In genomic region chr14:52002542-52002941, GRCh38 we compare ENCODE assay signal across 17 cellular contexts. TPM values are rescaled to one million over a fixed set of nuclear protein-coding genes. Genes with fewer than 3 reads are reported as not detected.
DNase-seq lines count a peak whose midpoint lies in the region; ATAC-seq and TF ChIP-seq lines count a peak whose summit lies in the region.
"Had no signal": no experiment of that assay in that cellular context is flagged by ENCODE, and none has a peak within 500 bp of the region (broad histone marks: within the 10 kb centered on the region; RNA-seq: fewer than 3 reads in every experiment).

No MANE protein-coding gene starts in this region.

- TF ChIP-seq CTCF in GM23338 (conservative IDR thresholded peaks at IDR 0.05; ENCODE audit: low read depth in 2 of 2) = no peak
- no peak for TF ChIP-seq CTCF in dorsolateral prefrontal cortex (IDR thresholded peaks at IDR 0.05 in 54 of 56, conservative IDR thresholded peaks at IDR 0.05 in 2 of 56; ENCODE audit: low read depth in 1 of 56, partially characterized antibody in 56 of 56)

- H3K9ac ChIP-seq in skeletal muscle satellite cell (ENCODE audit: low read depth, low read length) = peak overlapping the region; percentile 30

- H2AFZ ChIP-seq in GM23338 = no peak overlapping the region

- H3K9me2 ChIP-seq in GM23338 (ENCODE audit: insufficient read depth) = no peaks in the 10 kb centered on the region

- no peak overlapping the region for H3K4me2 ChIP-seq in GM23338
- no peak overlapping the region for H3K4me2 ChIP-seq in skeletal muscle satellite cell (ENCODE audit: low read length)

- no peaks in the 10 kb centered on the region for H3F3A ChIP-seq in GM23338 (replicated peaks; ENCODE audit: low read depth)

- no peaks in the 10 kb centered on the region for H3K27me3 ChIP-seq in GM23338 (ENCODE audit: insufficient read depth)
- H3K27me3 ChIP-seq in dorsolateral prefrontal cortex = no peaks in the 10 kb centered on the region
- no peaks in the 10 kb centered on the region for H3K27me3 ChIP-seq in skeletal muscle satellite cell (ENCODE audit: control insufficient read depth, insufficient read depth, low read length)
- H3K27me3 ChIP-seq in HAP-1 (ENCODE audit: low read depth) = no peaks in the 10 kb centered on the region
- H3K27me3 ChIP-seq: ovary had no signal

- in situ Hi-C loops in HAP-1 (cut with MboI; ENCODE audit: low sequenced_read_pairs) = no loop called here

- DNase-seq in GM23338 (ENCODE audit: low spot score) (peak; percentile 24), dorsolateral prefrontal cortex (no peak), left lobe of liver (ENCODE audit: low spot score) (no peak), HAP-1 (ENCODE audit: low spot score in 2 of 2) (no peak), DMS153 treated with DMSO at 0.1 percent for 48 hours (lab: John Stamatoyannopoulos, UW; ENCODE audit: unreplicated experiment) (no peak), 8988T (no peak)
- DNase-seq: activated CD4-positive, CD25-positive, alpha-beta regulatory T cell treated with anti-CD3 and anti-CD28 coated beads, Interleukin-2, amount 50 U/mL, for 72 hours; erythroblast; HFFc6; KG1; NCI-H1930; NCI-H345; ovary; stimulated activated naive CD8-positive, alpha-beta T cell treated with anti-CD3 and anti-CD28 coated beads, Interleukin-15, amount 100 ng/mL, for 72 hours; T1000 had no signal

- H3K27me3 Mint-ChIP-seq in GM23338 (ENCODE audit: insufficient read depth, low read depth, poor library complexity) = peaks cover 3% of the 10 kb centered on the region
- H3K27me3 Mint-ChIP-seq: stimulated activated naive CD8-positive, alpha-beta T cell treated with anti-CD3 and anti-CD28 coated beads, Interleukin-15, amount 100 ng/mL, for 72 hours had no signal

- H3K27ac ChIP-seq in GM23338 (ENCODE audit: low read depth) (no peak overlapping the region), dorsolateral prefrontal cortex (peak overlapping the region in 30 of 59 donors; percentile 4 to 65 (median 17))
- H3K27ac ChIP-seq: ovary had no signal

- H3K9me3 ChIP-seq in skeletal muscle satellite cell (replicated peaks; ENCODE audit: low read length) (no peaks in the 10 kb centered on the region), HAP-1 (no peaks in the 10 kb centered on the region)
- H3K9me3 ChIP-seq: ovary had no signal

- H3K4me1 ChIP-seq in GM23338 (ENCODE audit: insufficient read depth) (peaks cover 19% of the 10 kb centered on the region), skeletal muscle satellite cell (ENCODE audit: control insufficient read depth, insufficient read depth, low read length) (peaks cover 54% of the 10 kb centered on the region), HAP-1 (peaks cover 62% of the 10 kb centered on the region)

- H3K27ac Mint-ChIP-seq in GM23338 = no peak overlapping the region
- H3K27ac Mint-ChIP-seq: stimulated activated naive CD8-positive, alpha-beta T cell treated with anti-CD3 and anti-CD28 coated beads, Interleukin-15, amount 100 ng/mL, for 72 hours had no signal

- H3K79me2 ChIP-seq in GM23338 (replicated peaks; ENCODE audit: insufficient read depth) = peaks cover 16% of the 10 kb centered on the region

- intact Hi-C loops in dorsolateral prefrontal cortex (cut with DNase I) = no loop called here

- no peak overlapping the region for H3K4me3 Mint-ChIP-seq in GM23338
- H3K4me3 Mint-ChIP-seq: HFFc6; stimulated activated naive CD8-positive, alpha-beta T cell treated with anti-CD3 and anti-CD28 coated beads, Interleukin-15, amount 100 ng/mL, for 72 hours had no signal

- no peaks in the 10 kb centered on the region for H3K9me3 Mint-ChIP-seq in GM23338
- H3K9me3 Mint-ChIP-seq: HFFc6; stimulated activated naive CD8-positive, alpha-beta T cell treated with anti-CD3 and anti-CD28 coated beads, Interleukin-15, amount 100 ng/mL, for 72 hours had no signal

- peaks cover 83% of the 10 kb centered on the region for H3K36me3 Mint-ChIP-seq in GM23338 (ENCODE audit: low read depth)

- H3K4me3 ChIP-seq in GM23338 (no peak overlapping the region), dorsolateral prefrontal cortex (no peak overlapping the region), skeletal muscle satellite cell (ENCODE audit: low read length) (no peak overlapping the region), HAP-1 (no peak overlapping the region)
- H3K4me3 ChIP-seq: ovary had no signal

- peaks cover 7% of the 10 kb centered on the region; the same call in 2 of the 3 replicates for H3K4me1 Mint-ChIP-seq in GM23338
- H3K4me1 Mint-ChIP-seq: stimulated activated naive CD8-positive, alpha-beta T cell treated with anti-CD3 and anti-CD28 coated beads, Interleukin-15, amount 100 ng/mL, for 72 hours had no signal

- H4K20me1 ChIP-seq in GM23338 (replicated peaks; ENCODE audit: insufficient read depth) = no peaks in the 10 kb centered on the region; the same call in 1 of the 2 replicates

- ATAC-seq in GM23338 (peak; percentile 71), left lobe of liver (peak; percentile 52)
- ATAC-seq: SK-N-SH treated with all-trans-retinoic acid at 6 μM for 48 hours; stimulated activated naive CD8-positive, alpha-beta T cell treated with anti-CD3 and anti-CD28 coated beads, Interleukin-15, amount 100 ng/mL, for 72 hours had no signal

- H3K36me3 ChIP-seq in GM23338 (ENCODE audit: insufficient read depth) = peaks cover 60% of the 10 kb centered on the region
- H3K36me3 ChIP-seq in skeletal muscle satellite cell (ENCODE audit: insufficient read depth, low read length) = peaks cover 68% of the 10 kb centered on the region
- peaks cover 71% of the 10 kb centered on the region for H3K36me3 ChIP-seq in HAP-1 (replicated peaks)
- H3K36me3 ChIP-seq: ovary had no signal

TF ChIP-seq in GM23338, 12 proteins besides CTCF, POLR2A, EP300 and RAD21 (continues in another document):
- TF ChIP-seq ZNF331 (CRISPR knock-in tag; IDR thresholded peaks at IDR 0.05; ENCODE audit: low read depth) (no peak), JUNB (IDR thresholded peaks at IDR 0.05; ENCODE audit: unreplicated experiment) (no peak), REST (IDR thresholded peaks at IDR 0.05; ENCODE audit: unreplicated experiment) (no peak), POLR2AphosphoS5 (IDR thresholded peaks at IDR 0.05; ENCODE audit: low read depth) (no peak), EZH2 (IDR thresholded peaks at IDR 0.05; ENCODE audit: low read depth, unreplicated experiment) (no peak), NANOG (IDR thresholded peaks at IDR 0.05; ENCODE audit: borderline replicate concordance) (no peak)

RNA-seq across cellular contexts. Expression of gene RTRAF, which starts 13.2 kb away (rescaled TPM):
- 150 and 184 TPM in 2 replicates for total RNA-seq in GM23338 (2014; rRNA removed; shearing (Covaris generic))
- polyA plus RNA-seq in GM23338 (2016; fragmentation: Nextera tagmentation; extraction: Ambion mirVana) = 715 and 729 TPM in 2 replicates
- total RNA-seq in dorsolateral prefrontal cortex = 10 to 100 TPM; 37.8 to 99.0 (median 69.0) TPM
- 45.3 TPM for total RNA-seq in left lobe of liver
- total RNA-seq in skeletal muscle satellite cell (2012; rRNA removed) = 76.8 and 81.9 TPM in 2 replicates
